Comparison of ENCODE assay signal across 9 cellular contexts in genomic region chr9:37283730-37284235, GRCh38.
DNase-seq lines count a peak whose midpoint lies in the region; ATAC-seq and TF ChIP-seq lines count a peak whose summit lies in the region.
"Had no signal": no experiment of that assay in that cellular context is flagged by ENCODE, and none has a peak within 500 bp of the region (broad histone marks: within the 10 kb centered on the region; RNA-seq: fewer than 3 reads in every experiment).

No MANE protein-coding gene starts in this region.

- ATAC-seq in activated CD4-positive, CD25-positive, alpha-beta regulatory T cell treated with anti-CD3 and anti-CD28 coated beads, Interleukin-2, amount 50 U/mL, for 24 hours, result peak; percentile 28 to 33
- no peak for ATAC-seq in central memory CD8-positive, alpha-beta T cell (replicated peaks; ENCODE audit: extremely low read depth, poor library complexity, severe bottlenecking)

- peaks cover 25% of the 10 kb centered on the region for H4K20me1 ChIP-seq in smooth muscle cell (ENCODE audit: low read depth)

- H3K4me2 ChIP-seq in smooth muscle cell, result no peak overlapping the region

- H3K4me1 Mint-ChIP-seq in central memory CD8-positive, alpha-beta T cell, result peaks cover 10% of the 10 kb centered on the region

- H3K9ac ChIP-seq in HUES48 (ENCODE audit: low read depth, low read length) (no peak overlapping the region), smooth muscle cell (ENCODE audit: low read depth) (no peak overlapping the region)

- H3K4me3 ChIP-seq in HUES48 (ENCODE audit: low read depth, low read length), result no peak overlapping the region
- no peak overlapping the region for H3K4me3 ChIP-seq in smooth muscle cell

- H3K36me3 Mint-ChIP-seq in central memory CD8-positive, alpha-beta T cell (ENCODE audit: insufficient read depth), result no peaks in the 10 kb centered on the region

- H3K9me3 Mint-ChIP-seq in central memory CD8-positive, alpha-beta T cell, result no peaks in the 10 kb centered on the region

- no peak overlapping the region for H2AFZ ChIP-seq in smooth muscle cell (ENCODE audit: low read depth)

- H3K4me3 Mint-ChIP-seq in central memory CD8-positive, alpha-beta T cell, result no peak overlapping the region

- no peak for DNase-seq in activated CD4-positive, CD25-positive, alpha-beta regulatory T cell treated with anti-CD3 and anti-CD28 coated beads, Interleukin-2, amount 50 U/mL, for 72 hours
- DNase-seq in central memory CD8-positive, alpha-beta T cell (ENCODE audit: low spot score in 2 of 2), result no peak
- DNase-seq in smooth muscle cell (lab: John Stamatoyannopoulos, UW; ENCODE audit: unreplicated experiment) (no peak), NCI-H1048 (lab: John Stamatoyannopoulos, UW) (no peak), SKM-1 (lab: John Stamatoyannopoulos, UW; ENCODE audit: unreplicated experiment) (no peak)
- DNase-seq in stimulated activated naive CD4-positive, alpha-beta T cell (lab: John Stamatoyannopoulos, UW), result no peak

- peaks cover 3% of the 10 kb centered on the region for H3F3A ChIP-seq in smooth muscle cell (ENCODE audit: low read depth)

- no peaks in the 10 kb centered on the region for H3K36me3 ChIP-seq in HUES48 (ENCODE audit: control insufficient read depth, insufficient read depth, low read length)
- H3K36me3 ChIP-seq in smooth muscle cell (ENCODE audit: low read depth), result no peaks in the 10 kb centered on the region

- H3K79me2 ChIP-seq in smooth muscle cell (ENCODE audit: low read depth), result peaks cover 17% of the 10 kb centered on the region

- no peaks in the 10 kb centered on the region for H3K27me3 Mint-ChIP-seq in central memory CD8-positive, alpha-beta T cell

- H3K27ac Mint-ChIP-seq in central memory CD8-positive, alpha-beta T cell (ENCODE audit: low read depth), result peak overlapping the region; percentile 52

- H3K4me1 ChIP-seq in HUES48 (ENCODE audit: control insufficient read depth, insufficient read depth, low read length) (peaks cover 19% of the 10 kb centered on the region), smooth muscle cell (ENCODE audit: low read depth) (peaks cover 15% of the 10 kb centered on the region)

- TF ChIP-seq CTCF in smooth muscle cell (IDR thresholded peaks at IDR 0.05; ENCODE audit: borderline replicate concordance, insufficient read depth, poor library complexity, severe bottlenecking), result no peak

- no peaks in the 10 kb centered on the region for H3K27me3 ChIP-seq in HUES48 (ENCODE audit: control insufficient read depth, insufficient read depth, low read length)
- no peaks in the 10 kb centered on the region for H3K27me3 ChIP-seq in smooth muscle cell (ENCODE audit: low read depth)

- H3K27ac ChIP-seq in HUES48 (ENCODE audit: low read depth, low read length) (peak overlapping the region; percentile 52), smooth muscle cell (ENCODE audit: low read depth) (peak overlapping the region; percentile 23)
- H3K27ac ChIP-seq: epithelial cell of prostate had no signal

- no peaks in the 10 kb centered on the region for H3K9me3 ChIP-seq in HUES48 (ENCODE audit: control insufficient read depth, insufficient read depth, low read length)
- H3K9me3 ChIP-seq in smooth muscle cell (replicated peaks; ENCODE audit: low read depth), result no peaks in the 10 kb centered on the region

- 89% methylated on average over 5 of the region's 5 CpGs for WGBS in smooth muscle cell (ENCODE audit: low lambda C conversion rate)
